ENCODE assay signal across 18 cellular contexts in the genomic region with DNA sequence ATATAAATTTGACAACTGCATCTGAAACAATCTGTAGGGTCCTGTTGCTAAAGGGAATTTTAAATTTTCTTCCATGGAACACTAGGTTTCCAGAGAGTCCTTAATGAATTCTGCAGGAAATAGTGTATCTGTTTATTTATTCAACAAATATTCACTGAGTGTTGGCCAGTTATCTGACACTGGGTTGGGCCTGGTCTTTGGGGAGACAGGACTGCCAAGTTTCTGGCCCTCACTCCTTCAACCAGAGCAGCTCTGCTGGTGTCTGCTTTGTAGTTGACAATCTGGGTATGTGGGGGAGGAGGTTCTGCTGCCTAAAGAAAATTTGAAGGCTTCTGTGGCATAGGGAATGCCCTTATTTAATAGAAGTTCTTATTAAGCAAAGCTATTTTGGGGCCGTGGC. TPM values are rescaled to one million over a fixed set of nuclear protein-coding genes. Genes with fewer than 3 reads are reported as not detected.
DNase-seq lines count a peak whose midpoint lies in the region; ATAC-seq and TF ChIP-seq lines count a peak whose summit lies in the region.
"Had no signal": no experiment of that assay in that cellular context is flagged by ENCODE, and none has a peak within 500 bp of the region (broad histone marks: within the 10 kb centered on the region; RNA-seq: fewer than 3 reads in every experiment).

No MANE protein-coding gene starts in this region.

- H3K27ac ChIP-seq in C4-2B (peak overlapping the region; percentile 7; the same call in 1 of the 2 replicates), VCaP (peak overlapping the region; percentile 33; the same call in 1 of the 2 replicates)
- H3K27ac ChIP-seq: BLaER1 had no signal

- TF ChIP-seq CTCF in C4-2B (conservative IDR thresholded peaks at IDR 0.05) (no peak), VCaP (conservative IDR thresholded peaks at IDR 0.05) (no peak)

- DNase-seq in Right ventricle myocardium inferior (ENCODE audit: missing footprints) = no peak
- no peak for DNase-seq in cardiac septum (ENCODE audit: low spot score)
- DNase-seq in sciatic nerve (ENCODE audit: low spot score) = no peak
- DNase-seq in NCI-H1417 (lab: John Stamatoyannopoulos, UW) = no peak
- DNase-seq: 8988T; Calu3; CD8-positive, alpha-beta T cell; DMS79 treated with DMSO at 0.1 percent for 48 hours; GF-D8; GOT3; H7; HFFc6 had no signal

- intact Hi-C loops in Right ventricle myocardium inferior (cut with DNase I) = no loop called here
- intact Hi-C loops in cardiac septum (cut with DNase I) = no loop called here
- intact Hi-C loops in sciatic nerve (cut with DNase I) = no loop called here

- peak; percentile 80 for ATAC-seq in Right ventricle myocardium inferior
- peak; percentile 76 for ATAC-seq in sciatic nerve
- ATAC-seq in HG03135 (IDR thresholded peaks at IDR 0.05; ENCODE audit: unreplicated experiment) = no peak
- ATAC-seq: CD8-positive, alpha-beta T cell; HCT116 had no signal

RNA-seq across cellular contexts. Expression of a gene that starts 26.1 kb away (rescaled TPM):
- total RNA-seq in Right ventricle myocardium inferior (0.08 TPM), cardiac septum (0.73 TPM), sciatic nerve (0.53 TPM)
- total RNA-seq: CD8-positive, alpha-beta T cell; HFFc6; HT-29 had no signal
